In genomic region chr18:12595571-12596255, GRCh38 we compare ENCODE assay signal across 1 cellular context.
TF ChIP-seq lines count a peak whose summit lies in the region.

No MANE protein-coding gene starts in this region.

TF ChIP-seq in HepG2, 621 proteins besides CTCF, POLR2A, EP300 and RAD21 (continued from another document and continues in another):
- TF ChIP-seq KIAA2018 (CRISPR knock-in tag; IDR thresholded peaks at IDR 0.05; ENCODE audit: borderline replicate concordance) (no peak), ZBTB10 (CRISPR knock-in tag; IDR thresholded peaks at IDR 0.05; ENCODE audit: borderline replicate concordance) (no peak), BHLHE40 (IDR thresholded peaks at IDR 0.05; ENCODE audit: low read length) (no peak), SCMH1 (CRISPR knock-in tag; IDR thresholded peaks at IDR 0.05; ENCODE audit: borderline replicate concordance) (no peak), SRSF9 (IDR thresholded peaks at IDR 0.05; ENCODE audit: borderline replicate concordance, insufficient read depth, low read depth, low read length, poor library complexity, severe bottlenecking) (no peak), ZNF382 (CRISPR knock-in tag; IDR thresholded peaks at IDR 0.05; ENCODE audit: borderline replicate concordance) (no peak), MIER2 (CRISPR knock-in tag; IDR thresholded peaks at IDR 0.05) (peak; percentile 74; the same call in 1 of the 2 replicates), HNRNPK (IDR thresholded peaks at IDR 0.05; ENCODE audit: low read depth, low read length, poor library complexity, severe bottlenecking) (no peak), ZNF512 (CRISPR knock-in tag; IDR thresholded peaks at IDR 0.05) (no peak), DR1 (CRISPR knock-in tag; IDR thresholded peaks at IDR 0.05) (no peak), ZNF576 (CRISPR knock-in tag; IDR thresholded peaks at IDR 0.05) (no peak), LCORL (IDR thresholded peaks at IDR 0.05) (peak; percentile 34; the same call in 1 of the 2 replicates), LCORL (CRISPR knock-in tag; IDR thresholded peaks at IDR 0.05) (no peak), SUZ12 (IDR thresholded peaks at IDR 0.05; ENCODE audit: low read depth, low read length) (no peak), ZNF232 (CRISPR knock-in tag; IDR thresholded peaks at IDR 0.05; ENCODE audit: borderline replicate concordance) (no peak), ZFP1 (CRISPR knock-in tag; IDR thresholded peaks at IDR 0.05) (peak; percentile 46; the same call in 1 of the 2 replicates), TBP (CRISPR knock-in tag; IDR thresholded peaks at IDR 0.05) (no peak), ZNF510 (CRISPR knock-in tag; IDR thresholded peaks at IDR 0.05; ENCODE audit: low read depth) (no peak), BCLAF1 (IDR thresholded peaks at IDR 0.05) (no peak), ZNF782 (CRISPR knock-in tag; IDR thresholded peaks at IDR 0.05; ENCODE audit: borderline replicate concordance) (no peak)
- TF ChIP-seq, protein P1, sequence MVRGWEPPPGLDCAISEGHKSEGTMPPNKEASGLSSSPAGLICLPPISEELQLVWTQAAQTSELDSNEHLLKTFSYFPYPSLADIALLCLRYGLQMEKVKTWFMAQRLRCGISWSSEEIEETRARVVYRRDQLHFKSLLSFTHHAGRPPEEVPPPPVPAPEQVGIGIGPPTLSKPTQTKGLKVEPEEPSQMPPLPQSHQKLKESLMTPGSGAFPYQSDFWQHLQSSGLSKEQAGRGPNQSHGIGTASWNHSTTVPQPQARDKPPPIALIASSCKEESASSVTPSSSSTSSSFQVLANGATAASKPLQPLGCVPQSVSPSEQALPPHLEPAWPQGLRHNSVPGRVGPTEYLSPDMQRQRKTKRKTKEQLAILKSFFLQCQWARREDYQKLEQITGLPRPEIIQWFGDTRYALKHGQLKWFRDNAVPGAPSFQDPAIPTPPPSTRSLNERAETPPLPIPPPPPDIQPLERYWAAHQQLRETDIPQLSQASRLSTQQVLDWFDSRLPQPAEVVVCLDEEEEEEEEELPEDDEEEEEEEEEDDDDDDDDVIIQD (CRISPR knock-in tag; IDR thresholded peaks at IDR 0.05; ENCODE audit: low read depth): 0 out of 2 replicates have a peak, but pooled peaks have one; percentile 41
- TF ChIP-seq, protein P2, sequence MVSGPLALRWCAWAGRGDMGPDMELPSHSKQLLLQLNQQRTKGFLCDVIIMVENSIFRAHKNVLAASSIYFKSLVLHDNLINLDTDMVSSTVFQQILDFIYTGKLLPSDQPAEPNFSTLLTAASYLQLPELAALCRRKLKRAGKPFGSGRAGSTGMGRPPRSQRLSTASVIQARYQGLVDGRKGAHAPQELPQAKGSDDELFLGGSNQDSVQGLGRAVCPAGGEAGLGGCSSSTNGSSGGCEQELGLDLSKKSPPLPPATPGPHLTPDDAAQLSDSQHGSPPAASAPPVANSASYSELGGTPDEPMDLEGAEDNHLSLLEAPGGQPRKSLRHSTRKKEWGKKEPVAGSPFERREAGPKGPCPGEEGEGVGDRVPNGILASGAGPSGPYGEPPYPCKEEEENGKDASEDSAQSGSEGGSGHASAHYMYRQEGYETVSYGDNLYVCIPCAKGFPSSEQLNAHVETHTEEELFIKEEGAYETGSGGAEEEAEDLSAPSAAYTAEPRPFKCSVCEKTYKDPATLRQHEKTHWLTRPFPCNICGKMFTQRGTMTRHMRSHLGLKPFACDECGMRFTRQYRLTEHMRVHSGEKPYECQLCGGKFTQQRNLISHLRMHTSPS (CRISPR knock-in tag; IDR thresholded peaks at IDR 0.05; ENCODE audit: low read depth): no peak
- TF ChIP-seq, protein P3, sequence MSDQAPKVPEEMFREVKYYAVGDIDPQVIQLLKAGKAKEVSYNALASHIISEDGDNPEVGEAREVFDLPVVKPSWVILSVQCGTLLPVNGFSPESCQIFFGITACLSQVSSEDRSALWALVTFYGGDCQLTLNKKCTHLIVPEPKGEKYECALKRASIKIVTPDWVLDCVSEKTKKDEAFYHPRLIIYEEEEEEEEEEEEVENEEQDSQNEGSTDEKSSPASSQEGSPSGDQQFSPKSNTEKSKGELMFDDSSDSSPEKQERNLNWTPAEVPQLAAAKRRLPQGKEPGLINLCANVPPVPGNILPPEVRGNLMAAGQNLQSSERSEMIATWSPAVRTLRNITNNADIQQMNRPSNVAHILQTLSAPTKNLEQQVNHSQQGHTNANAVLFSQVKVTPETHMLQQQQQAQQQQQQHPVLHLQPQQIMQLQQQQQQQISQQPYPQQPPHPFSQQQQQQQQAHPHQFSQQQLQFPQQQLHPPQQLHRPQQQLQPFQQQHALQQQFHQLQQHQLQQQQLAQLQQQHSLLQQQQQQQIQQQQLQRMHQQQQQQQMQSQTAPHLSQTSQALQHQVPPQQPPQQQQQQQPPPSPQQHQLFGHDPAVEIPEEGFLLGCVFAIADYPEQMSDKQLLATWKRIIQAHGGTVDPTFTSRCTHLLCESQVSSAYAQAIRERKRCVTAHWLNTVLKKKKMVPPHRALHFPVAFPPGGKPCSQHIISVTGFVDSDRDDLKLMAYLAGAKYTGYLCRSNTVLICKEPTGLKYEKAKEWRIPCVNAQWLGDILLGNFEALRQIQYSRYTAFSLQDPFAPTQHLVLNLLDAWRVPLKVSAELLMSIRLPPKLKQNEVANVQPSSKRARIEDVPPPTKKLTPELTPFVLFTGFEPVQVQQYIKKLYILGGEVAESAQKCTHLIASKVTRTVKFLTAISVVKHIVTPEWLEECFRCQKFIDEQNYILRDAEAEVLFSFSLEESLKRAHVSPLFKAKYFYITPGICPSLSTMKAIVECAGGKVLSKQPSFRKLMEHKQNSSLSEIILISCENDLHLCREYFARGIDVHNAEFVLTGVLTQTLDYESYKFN (CRISPR knock-in tag; conservative IDR thresholded peaks at IDR 0.05): peak; percentile 71
- TF ChIP-seq, protein P4, sequence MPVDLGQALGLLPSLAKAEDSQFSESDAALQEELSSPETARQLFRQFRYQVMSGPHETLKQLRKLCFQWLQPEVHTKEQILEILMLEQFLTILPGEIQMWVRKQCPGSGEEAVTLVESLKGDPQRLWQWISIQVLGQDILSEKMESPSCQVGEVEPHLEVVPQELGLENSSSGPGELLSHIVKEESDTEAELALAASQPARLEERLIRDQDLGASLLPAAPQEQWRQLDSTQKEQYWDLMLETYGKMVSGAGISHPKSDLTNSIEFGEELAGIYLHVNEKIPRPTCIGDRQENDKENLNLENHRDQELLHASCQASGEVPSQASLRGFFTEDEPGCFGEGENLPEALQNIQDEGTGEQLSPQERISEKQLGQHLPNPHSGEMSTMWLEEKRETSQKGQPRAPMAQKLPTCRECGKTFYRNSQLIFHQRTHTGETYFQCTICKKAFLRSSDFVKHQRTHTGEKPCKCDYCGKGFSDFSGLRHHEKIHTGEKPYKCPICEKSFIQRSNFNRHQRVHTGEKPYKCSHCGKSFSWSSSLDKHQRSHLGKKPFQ (CRISPR knock-in tag; IDR thresholded peaks at IDR 0.05; ENCODE audit: insufficient replicate concordance): no peak
